In genomic region chr12:28191690-28192089, GRCh38 we compare ENCODE assay signal across 8 cellular contexts. TPM values are rescaled to one million over a fixed set of nuclear protein-coding genes. Genes with fewer than 3 reads are reported as not detected.
DNase-seq lines count a peak whose midpoint lies in the region; ATAC-seq and TF ChIP-seq lines count a peak whose summit lies in the region.

No MANE protein-coding gene starts in this region.

- peaks cover 5 to 6% of the 10 kb centered on the region in 2 donors for H3K9me3 Mint-ChIP-seq in activated T-cell treated with anti-CD3 and anti-CD28 coated beads, Interleukin-2, amount 50 U/mL, for 72 hours

- H3K9ac ChIP-seq in smooth muscle cell (ENCODE audit: low read depth): peak overlapping the region; percentile 96

- no peaks in the 10 kb centered on the region for H4K20me1 ChIP-seq in smooth muscle cell (ENCODE audit: low read depth)

- H3K4me1 Mint-ChIP-seq in activated T-cell treated with anti-CD3 and anti-CD28 coated beads, Interleukin-2, amount 50 U/mL, for 72 hours (ENCODE audit: low read depth): peaks cover 55% of the 10 kb centered on the region

- peak overlapping the region; percentile 65 for H3K4me3 ChIP-seq in smooth muscle cell

- H3K4me1 ChIP-seq in smooth muscle cell (ENCODE audit: low read depth): peaks cover 6% of the 10 kb centered on the region

- H3K9me3 ChIP-seq in smooth muscle cell (replicated peaks; ENCODE audit: low read depth): no peaks in the 10 kb centered on the region

- H3K36me3 ChIP-seq in smooth muscle cell (ENCODE audit: low read depth): no peaks in the 10 kb centered on the region

- 61% methylated on average over 3 of the region's 3 CpGs for WGBS in smooth muscle cell (ENCODE audit: low lambda C conversion rate)

- H3K27ac ChIP-seq in smooth muscle cell (ENCODE audit: low read depth): peak overlapping the region; percentile 94

- no peaks in the 10 kb centered on the region for H3K27me3 ChIP-seq in smooth muscle cell (ENCODE audit: low read depth)

- peaks cover 17% of the 10 kb centered on the region for H3K79me2 ChIP-seq in smooth muscle cell (ENCODE audit: low read depth)

- H2AFZ ChIP-seq in smooth muscle cell (ENCODE audit: low read depth): peak overlapping the region; percentile 89

- no peaks in the 10 kb centered on the region for H3F3A ChIP-seq in smooth muscle cell (ENCODE audit: low read depth)

- DNase-seq in AG08396 (ENCODE audit: low spot score) (peak; percentile 18), HPDE6-E6E7 (ENCODE audit: extremely low spot score) (peak; percentile 6), left ventricle myocardium superior (no peak), smooth muscle cell (lab: John Stamatoyannopoulos, UW; ENCODE audit: unreplicated experiment) (no peak), SK-N-DZ (ENCODE audit: low spot score) (no peak), cerebellar nuclear complex (lab: John Stamatoyannopoulos, UW) (no peak)
- peak in 1 of 2 donors; percentile 5 for DNase-seq in activated T-cell treated with anti-CD3 and anti-CD28 coated beads, Interleukin-2, amount 50 U/mL, for 72 hours

- intact Hi-C loops in left ventricle myocardium superior (cut with micrococcal nuclease): no loop called here

- H3K27me3 Mint-ChIP-seq in activated T-cell treated with anti-CD3 and anti-CD28 coated beads, Interleukin-2, amount 50 U/mL, for 72 hours (ENCODE audit: low read depth): no peaks in the 10 kb centered on the region

- H3K27ac Mint-ChIP-seq in activated T-cell treated with anti-CD3 and anti-CD28 coated beads, Interleukin-2, amount 50 U/mL, for 72 hours: peak overlapping the region; percentile 96

- H3K36me3 Mint-ChIP-seq in activated T-cell treated with anti-CD3 and anti-CD28 coated beads, Interleukin-2, amount 50 U/mL, for 72 hours (ENCODE audit: insufficient read depth in 2 of 2): peaks cover 14 to 18% of the 10 kb centered on the region in 2 donors

- ATAC-seq in activated T-cell treated with anti-CD3 and anti-CD28 coated beads, Interleukin-2, amount 50 U/mL, for 72 hours (replicated peaks in 1 of 2): no peak
- ATAC-seq in left ventricle myocardium superior (peak; percentile 4), HG02678 (IDR thresholded peaks at IDR 0.05; ENCODE audit: unreplicated experiment) (no peak)

- peak overlapping the region; percentile 86 for H3K4me2 ChIP-seq in smooth muscle cell

- no peak for TF ChIP-seq CTCF in smooth muscle cell (IDR thresholded peaks at IDR 0.05; ENCODE audit: borderline replicate concordance, insufficient read depth, poor library complexity, severe bottlenecking)

- H3K4me3 Mint-ChIP-seq in activated T-cell treated with anti-CD3 and anti-CD28 coated beads, Interleukin-2, amount 50 U/mL, for 72 hours: peak overlapping the region; percentile 88 to 95

RNA-seq across cellular contexts. Expression of gene CCDC91, which starts 1.4 kb away (rescaled TPM):
- 10 to 100 TPM; 17.6 to 20.2 TPM for total RNA-seq in activated T-cell treated with anti-CD3 and anti-CD28 coated beads, Interleukin-2, amount 50 U/mL, for 72 hours
- total RNA-seq in left ventricle myocardium superior: 46.0 TPM
- total RNA-seq in smooth muscle cell: 20.1 and 25.4 TPM in 2 replicates
- polyA plus RNA-seq in smooth muscle cell: 21.2 and 23.7 TPM in 2 replicates
- polyA plus RNA-seq in SK-N-DZ (2014; cell fraction: cytosol; rRNA removed): 22.9 and 34.4 TPM in 2 replicates
- polyA plus RNA-seq in SK-N-DZ (2014; cell fraction: nucleus; rRNA removed): 12.5 and 15.6 TPM in 2 replicates

Comparison
In these comparisons a context has a peak if more than half of its experiments do, and no peak if none do; other contexts are left out.
1. DNase-seq: peak in AG08396 (single experiment) and HPDE6-E6E7 (single experiment); none in left ventricle myocardium superior (single experiment), smooth muscle cell (single experiment), SK-N-DZ (single experiment) and cerebellar nuclear complex (0 of 2).